ENCODE assay signal across 1 cellular context in the genomic region with DNA sequence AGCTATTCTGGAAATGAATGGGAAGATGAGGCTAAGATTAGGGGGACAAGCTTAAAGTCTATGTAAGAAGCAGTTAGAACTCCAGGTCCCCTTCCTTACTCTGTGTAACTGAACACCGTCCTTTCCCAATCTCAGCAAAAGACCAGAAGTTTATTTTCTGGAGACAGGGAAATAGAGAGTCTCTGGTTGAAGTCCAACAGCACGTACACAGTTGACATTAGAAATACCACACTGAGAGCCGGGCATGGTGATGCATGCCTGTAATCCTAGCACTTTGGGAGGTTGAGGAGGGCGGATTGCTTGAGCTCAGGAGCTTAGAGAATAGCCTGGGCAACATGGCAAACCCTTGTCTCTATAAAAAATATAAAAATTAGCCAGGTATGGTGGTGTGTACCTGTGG.
A peak's percentile ranks its signal among the peaks of the same experiment; 100 is the strongest.
TF ChIP-seq lines count a peak whose summit lies in the region.

No MANE protein-coding gene starts in this region.

TF ChIP-seq in HepG2, 621 proteins besides CTCF, POLR2A, EP300 and RAD21 (continued from another document):
- TF ChIP-seq, protein P1, sequence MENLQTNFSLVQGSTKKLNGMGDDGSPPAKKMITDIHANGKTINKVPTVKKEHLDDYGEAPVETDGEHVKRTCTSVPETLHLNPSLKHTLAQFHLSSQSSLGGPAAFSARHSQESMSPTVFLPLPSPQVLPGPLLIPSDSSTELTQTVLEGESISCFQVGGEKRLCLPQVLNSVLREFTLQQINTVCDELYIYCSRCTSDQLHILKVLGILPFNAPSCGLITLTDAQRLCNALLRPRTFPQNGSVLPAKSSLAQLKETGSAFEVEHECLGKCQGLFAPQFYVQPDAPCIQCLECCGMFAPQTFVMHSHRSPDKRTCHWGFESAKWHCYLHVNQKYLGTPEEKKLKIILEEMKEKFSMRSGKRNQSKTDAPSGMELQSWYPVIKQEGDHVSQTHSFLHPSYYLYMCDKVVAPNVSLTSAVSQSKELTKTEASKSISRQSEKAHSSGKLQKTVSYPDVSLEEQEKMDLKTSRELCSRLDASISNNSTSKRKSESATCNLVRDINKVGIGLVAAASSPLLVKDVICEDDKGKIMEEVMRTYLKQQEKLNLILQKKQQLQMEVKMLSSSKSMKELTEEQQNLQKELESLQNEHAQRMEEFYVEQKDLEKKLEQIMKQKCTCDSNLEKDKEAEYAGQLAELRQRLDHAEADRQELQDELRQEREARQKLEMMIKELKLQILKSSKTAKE (CRISPR knock-in tag; IDR thresholded peaks at IDR 0.05; ENCODE audit: borderline replicate concordance) = no peak
- TF ChIP-seq PAWR (CRISPR knock-in tag; IDR thresholded peaks at IDR 0.05; ENCODE audit: borderline replicate concordance) (no peak), TEAD3 (CRISPR knock-in tag; optimal IDR thresholded peaks at IDR 0.05; ENCODE audit: borderline replicate concordance) (peak; percentile 58), ELF3 (CRISPR knock-in tag; IDR thresholded peaks at IDR 0.05) (0 out of 2 replicates have a peak, but pooled peaks have one; percentile 13), ZNF589 (CRISPR knock-in tag; conservative IDR thresholded peaks at IDR 0.05) (no peak), SAP130 (CRISPR knock-in tag; IDR thresholded peaks at IDR 0.05; ENCODE audit: low read depth) (0 out of 2 replicates have a peak, but pooled peaks have one; percentile 22), POGZ (CRISPR knock-in tag; IDR thresholded peaks at IDR 0.05) (0 out of 2 replicates have a peak, but pooled peaks have one; percentile 24), RFXANK (CRISPR knock-in tag; IDR thresholded peaks at IDR 0.05) (no peak), SP2 (CRISPR knock-in tag; IDR thresholded peaks at IDR 0.05) (no peak), HNRNPK (IDR thresholded peaks at IDR 0.05; ENCODE audit: low read depth, low read length, poor library complexity, severe bottlenecking) (no peak), NFYB (CRISPR knock-in tag; IDR thresholded peaks at IDR 0.05) (no peak), ZNF543 (CRISPR knock-in tag; IDR thresholded peaks at IDR 0.05) (no peak), PHF5A (CRISPR knock-in tag; IDR thresholded peaks at IDR 0.05; ENCODE audit: low read depth, unreplicated experiment) (no peak), ONECUT2 (CRISPR knock-in tag; IDR thresholded peaks at IDR 0.05) (no peak)
- TF ChIP-seq, protein P2, sequence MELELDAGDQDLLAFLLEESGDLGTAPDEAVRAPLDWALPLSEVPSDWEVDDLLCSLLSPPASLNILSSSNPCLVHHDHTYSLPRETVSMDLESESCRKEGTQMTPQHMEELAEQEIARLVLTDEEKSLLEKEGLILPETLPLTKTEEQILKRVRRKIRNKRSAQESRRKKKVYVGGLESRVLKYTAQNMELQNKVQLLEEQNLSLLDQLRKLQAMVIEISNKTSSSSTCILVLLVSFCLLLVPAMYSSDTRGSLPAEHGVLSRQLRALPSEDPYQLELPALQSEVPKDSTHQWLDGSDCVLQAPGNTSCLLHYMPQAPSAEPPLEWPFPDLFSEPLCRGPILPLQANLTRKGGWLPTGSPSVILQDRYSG (CRISPR knock-in tag; IDR thresholded peaks at IDR 0.05) = no peak
- TF ChIP-seq, protein P3, sequence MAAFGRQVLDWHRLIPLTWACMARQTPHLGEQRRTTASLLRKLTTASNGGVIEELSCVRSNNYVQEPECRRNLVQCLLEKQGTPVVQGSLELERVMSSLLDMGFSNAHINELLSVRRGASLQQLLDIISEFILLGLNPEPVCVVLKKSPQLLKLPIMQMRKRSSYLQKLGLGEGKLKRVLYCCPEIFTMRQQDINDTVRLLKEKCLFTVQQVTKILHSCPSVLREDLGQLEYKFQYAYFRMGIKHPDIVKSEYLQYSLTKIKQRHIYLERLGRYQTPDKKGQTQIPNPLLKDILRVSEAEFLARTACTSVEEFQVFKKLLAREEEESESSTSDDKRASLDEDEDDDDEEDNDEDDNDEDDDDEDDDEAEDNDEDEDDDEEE (CRISPR knock-in tag; IDR thresholded peaks at IDR 0.05) = no peak
- TF ChIP-seq, protein P4, sequence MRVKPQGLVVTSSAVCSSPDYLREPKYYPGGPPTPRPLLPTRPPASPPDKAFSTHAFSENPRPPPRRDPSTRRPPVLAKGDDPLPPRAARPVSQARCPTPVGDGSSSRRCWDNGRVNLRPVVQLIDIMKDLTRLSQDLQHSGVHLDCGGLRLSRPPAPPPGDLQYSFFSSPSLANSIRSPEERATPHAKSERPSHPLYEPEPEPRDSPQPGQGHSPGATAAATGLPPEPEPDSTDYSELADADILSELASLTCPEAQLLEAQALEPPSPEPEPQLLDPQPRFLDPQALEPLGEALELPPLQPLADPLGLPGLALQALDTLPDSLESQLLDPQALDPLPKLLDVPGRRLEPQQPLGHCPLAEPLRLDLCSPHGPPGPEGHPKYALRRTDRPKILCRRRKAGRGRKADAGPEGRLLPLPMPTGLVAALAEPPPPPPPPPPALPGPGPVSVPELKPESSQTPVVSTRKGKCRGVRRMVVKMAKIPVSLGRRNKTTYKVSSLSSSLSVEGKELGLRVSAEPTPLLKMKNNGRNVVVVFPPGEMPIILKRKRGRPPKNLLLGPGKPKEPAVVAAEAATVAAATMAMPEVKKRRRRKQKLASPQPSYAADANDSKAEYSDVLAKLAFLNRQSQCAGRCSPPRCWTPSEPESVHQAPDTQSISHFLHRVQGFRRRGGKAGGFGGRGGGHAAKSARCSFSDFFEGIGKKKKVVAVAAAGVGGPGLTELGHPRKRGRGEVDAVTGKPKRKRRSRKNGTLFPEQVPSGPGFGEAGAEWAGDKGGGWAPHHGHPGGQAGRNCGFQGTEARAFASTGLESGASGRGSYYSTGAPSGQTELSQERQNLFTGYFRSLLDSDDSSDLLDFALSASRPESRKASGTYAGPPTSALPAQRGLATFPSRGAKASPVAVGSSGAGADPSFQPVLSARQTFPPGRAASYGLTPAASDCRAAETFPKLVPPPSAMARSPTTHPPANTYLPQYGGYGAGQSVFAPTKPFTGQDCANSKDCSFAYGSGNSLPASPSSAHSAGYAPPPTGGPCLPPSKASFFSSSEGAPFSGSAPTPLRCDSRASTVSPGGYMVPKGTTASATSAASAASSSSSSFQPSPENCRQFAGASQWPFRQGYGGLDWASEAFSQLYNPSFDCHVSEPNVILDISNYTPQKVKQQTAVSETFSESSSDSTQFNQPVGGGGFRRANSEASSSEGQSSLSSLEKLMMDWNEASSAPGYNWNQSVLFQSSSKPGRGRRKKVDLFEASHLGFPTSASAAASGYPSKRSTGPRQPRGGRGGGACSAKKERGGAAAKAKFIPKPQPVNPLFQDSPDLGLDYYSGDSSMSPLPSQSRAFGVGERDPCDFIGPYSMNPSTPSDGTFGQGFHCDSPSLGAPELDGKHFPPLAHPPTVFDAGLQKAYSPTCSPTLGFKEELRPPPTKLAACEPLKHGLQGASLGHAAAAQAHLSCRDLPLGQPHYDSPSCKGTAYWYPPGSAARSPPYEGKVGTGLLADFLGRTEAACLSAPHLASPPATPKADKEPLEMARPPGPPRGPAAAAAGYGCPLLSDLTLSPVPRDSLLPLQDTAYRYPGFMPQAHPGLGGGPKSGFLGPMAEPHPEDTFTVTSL (CRISPR knock-in tag; IDR thresholded peaks at IDR 0.05; ENCODE audit: borderline replicate concordance) = no peak
- TF ChIP-seq, protein P5, sequence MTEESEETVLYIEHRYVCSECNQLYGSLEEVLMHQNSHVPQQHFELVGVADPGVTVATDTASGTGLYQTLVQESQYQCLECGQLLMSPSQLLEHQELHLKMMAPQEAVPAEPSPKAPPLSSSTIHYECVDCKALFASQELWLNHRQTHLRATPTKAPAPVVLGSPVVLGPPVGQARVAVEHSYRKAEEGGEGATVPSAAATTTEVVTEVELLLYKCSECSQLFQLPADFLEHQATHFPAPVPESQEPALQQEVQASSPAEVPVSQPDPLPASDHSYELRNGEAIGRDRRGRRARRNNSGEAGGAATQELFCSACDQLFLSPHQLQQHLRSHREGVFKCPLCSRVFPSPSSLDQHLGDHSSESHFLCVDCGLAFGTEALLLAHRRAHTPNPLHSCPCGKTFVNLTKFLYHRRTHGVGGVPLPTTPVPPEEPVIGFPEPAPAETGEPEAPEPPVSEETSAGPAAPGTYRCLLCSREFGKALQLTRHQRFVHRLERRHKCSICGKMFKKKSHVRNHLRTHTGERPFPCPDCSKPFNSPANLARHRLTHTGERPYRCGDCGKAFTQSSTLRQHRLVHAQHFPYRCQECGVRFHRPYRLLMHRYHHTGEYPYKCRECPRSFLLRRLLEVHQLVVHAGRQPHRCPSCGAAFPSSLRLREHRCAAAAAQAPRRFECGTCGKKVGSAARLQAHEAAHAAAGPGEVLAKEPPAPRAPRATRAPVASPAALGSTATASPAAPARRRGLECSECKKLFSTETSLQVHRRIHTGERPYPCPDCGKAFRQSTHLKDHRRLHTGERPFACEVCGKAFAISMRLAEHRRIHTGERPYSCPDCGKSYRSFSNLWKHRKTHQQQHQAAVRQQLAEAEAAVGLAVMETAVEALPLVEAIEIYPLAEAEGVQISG (CRISPR knock-in tag; IDR thresholded peaks at IDR 0.05) = no peak
- TF ChIP-seq, protein P6, sequence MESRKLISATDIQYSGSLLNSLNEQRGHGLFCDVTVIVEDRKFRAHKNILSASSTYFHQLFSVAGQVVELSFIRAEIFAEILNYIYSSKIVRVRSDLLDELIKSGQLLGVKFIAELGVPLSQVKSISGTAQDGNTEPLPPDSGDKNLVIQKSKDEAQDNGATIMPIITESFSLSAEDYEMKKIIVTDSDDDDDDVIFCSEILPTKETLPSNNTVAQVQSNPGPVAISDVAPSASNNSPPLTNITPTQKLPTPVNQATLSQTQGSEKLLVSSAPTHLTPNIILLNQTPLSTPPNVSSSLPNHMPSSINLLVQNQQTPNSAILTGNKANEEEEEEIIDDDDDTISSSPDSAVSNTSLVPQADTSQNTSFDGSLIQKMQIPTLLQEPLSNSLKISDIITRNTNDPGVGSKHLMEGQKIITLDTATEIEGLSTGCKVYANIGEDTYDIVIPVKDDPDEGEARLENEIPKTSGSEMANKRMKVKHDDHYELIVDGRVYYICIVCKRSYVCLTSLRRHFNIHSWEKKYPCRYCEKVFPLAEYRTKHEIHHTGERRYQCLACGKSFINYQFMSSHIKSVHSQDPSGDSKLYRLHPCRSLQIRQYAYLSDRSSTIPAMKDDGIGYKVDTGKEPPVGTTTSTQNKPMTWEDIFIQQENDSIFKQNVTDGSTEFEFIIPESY (CRISPR knock-in tag; IDR thresholded peaks at IDR 0.05) = no peak
